20 cellular contexts compared by ENCODE assay signal in the genomic region with DNA sequence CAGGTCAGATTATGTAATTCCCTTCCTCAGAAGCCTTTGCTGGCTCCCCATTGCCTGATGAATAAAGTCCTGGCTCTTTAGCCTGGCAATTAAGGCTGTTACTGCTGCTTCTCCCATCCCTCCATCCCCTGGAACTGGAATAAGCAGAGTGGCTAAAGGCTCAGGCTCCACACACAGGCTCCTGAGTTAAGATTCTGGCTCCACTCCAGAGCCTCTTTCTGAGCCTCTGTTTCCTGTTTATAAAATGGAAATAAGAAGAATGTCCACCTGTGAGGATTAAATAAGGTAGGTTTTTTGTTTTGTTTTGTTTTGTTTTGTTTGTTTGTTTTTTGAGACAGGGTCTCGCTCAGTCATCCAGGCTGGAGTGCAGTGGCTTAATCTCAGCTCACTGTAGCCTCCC. TPM values are rescaled to one million over a fixed set of nuclear protein-coding genes. Genes with fewer than 3 reads are reported as not detected.
DNase-seq lines count a peak whose midpoint lies in the region; ATAC-seq and TF ChIP-seq lines count a peak whose summit lies in the region.
"Had no signal": no experiment of that assay in that cellular context is flagged by ENCODE, and none has a peak within 500 bp of the region (broad histone marks: within the 10 kb centered on the region; RNA-seq: fewer than 3 reads in every experiment).

No MANE protein-coding gene starts in this region.

- H3K36me3 ChIP-seq in lower lobe of right lung = no peaks in the 10 kb centered on the region

- H3K27ac Mint-ChIP-seq in T-helper 2 cell treated with Interferon-gamma antibody and Interleukin-4, amounts not matched to agents 5 μg/mL and 100 μg/mL, for 36 hours = peak overlapping the region; percentile 56
- H3K27ac Mint-ChIP-seq in CD14-positive monocyte (peak overlapping the region in 6 of 7 donors; percentile 13 to 96 (median 56)), activated B cell treated with CpG ODN at 0.5 μM for 24 hours (peak overlapping the region; percentile 12)

- peaks cover 65% of the 10 kb centered on the region for H3K4me1 Mint-ChIP-seq in T-helper 2 cell treated with Interferon-gamma antibody and Interleukin-4, amounts not matched to agents 5 μg/mL and 100 μg/mL, for 36 hours (ENCODE audit: low read depth)
- peaks cover 92% of the 10 kb centered on the region for H3K4me1 Mint-ChIP-seq in CD14-positive monocyte
- H3K4me1 Mint-ChIP-seq in activated B cell treated with CpG ODN at 0.5 μM for 24 hours = peaks cover 71% of the 10 kb centered on the region

- H3K27me3 Mint-ChIP-seq in T-helper 2 cell treated with Interferon-gamma antibody and Interleukin-4, amounts not matched to agents 5 μg/mL and 100 μg/mL, for 36 hours (ENCODE audit: low read depth) = no peaks in the 10 kb centered on the region
- H3K27me3 Mint-ChIP-seq in CD14-positive monocyte (ENCODE audit: low read depth in 3 of 3) (peaks cover 0 to 1% (median 0%) of the 10 kb centered on the region in 3 donors), activated B cell treated with CpG ODN at 0.5 μM for 24 hours (no peaks in the 10 kb centered on the region)

- peaks cover 58% of the 10 kb centered on the region for H3K4me1 ChIP-seq in lower lobe of right lung

- ATAC-seq in activated B cell treated with CpG ODN at 0.5 μM for 24 hours (ENCODE audit: low read depth) (no peak), lower lobe of right lung (no peak), HG02840 (IDR thresholded peaks at IDR 0.05; ENCODE audit: low FRiP score, unreplicated experiment) (no peak), HG03442 (IDR thresholded peaks at IDR 0.05; ENCODE audit: unreplicated experiment) (no peak)
- ATAC-seq: left lobe of liver had no signal

- peak overlapping the region; percentile 26 for H3K27ac ChIP-seq in lower lobe of right lung
- H3K27ac ChIP-seq: GM23248 had no signal

- no peak for DNase-seq in T-helper 2 cell treated with Interferon-gamma antibody and Interleukin-4, amounts not matched to agents 5 μg/mL and 100 μg/mL, for 36 hours (ENCODE audit: low spot score)
- DNase-seq in T-helper 2 cell = no peak
- no peak for DNase-seq in CD14-positive monocyte (ENCODE audit: low spot score)
- no peak for DNase-seq in activated B cell treated with CpG ODN at 0.5 μM for 24 hours
- DNase-seq in lower lobe of right lung = no peak
- no peak for DNase-seq in GF-D8 (lab: John Stamatoyannopoulos, UW)
- DNase-seq: aorta; glutamatergic neuron; GM23248; KBM-7; MV-4-11; NCI-H1930; NCI-H510A treated with DMSO at 0.1 percent for 48 hours; occipital lobe; stimulated activated CD4-positive, alpha-beta T cell treated with anti-CD3 and anti-CD28 coated beads, Interleukin-12 subunit alpha, Interleukin-12 subunit beta, amount 100 ng/mL, for 4 hours; stimulated activated CD8-positive, alpha-beta memory T cell treated with anti-CD3 and anti-CD28 coated beads, Interleukin-4, amount 100 ng/mL, for 48 hours; SW 1271 had no signal

- no peaks in the 10 kb centered on the region for H3K9me3 Mint-ChIP-seq in T-helper 2 cell treated with Interferon-gamma antibody and Interleukin-4, amounts not matched to agents 5 μg/mL and 100 μg/mL, for 36 hours
- H3K9me3 Mint-ChIP-seq in CD14-positive monocyte = peaks cover 0 to 2% (median 0%) of the 10 kb centered on the region in 7 donors
- H3K9me3 Mint-ChIP-seq in activated B cell treated with CpG ODN at 0.5 μM for 24 hours = no peaks in the 10 kb centered on the region

- CTCF ChIA-PET in activated B cell treated with CpG ODN at 0.5 μM for 24 hours (lab: Charles Lee) = no interaction called here

- H3K4me3 Mint-ChIP-seq in T-helper 2 cell treated with Interferon-gamma antibody and Interleukin-4, amounts not matched to agents 5 μg/mL and 100 μg/mL, for 36 hours = no peak overlapping the region
- no peak overlapping the region for H3K4me3 Mint-ChIP-seq in CD14-positive monocyte
- H3K4me3 Mint-ChIP-seq in activated B cell treated with CpG ODN at 0.5 μM for 24 hours = no peak overlapping the region

- H3K9me3 ChIP-seq in lower lobe of right lung = peaks cover 10% of the 10 kb centered on the region

- TF ChIP-seq CTCF in CD14-positive monocyte (IDR thresholded peaks at IDR 0.05) (no peak), activated B cell treated with CpG ODN at 0.5 μM for 24 hours (IDR thresholded peaks at IDR 0.05) (no peak), lower lobe of right lung (IDR thresholded peaks at IDR 0.05) (no peak)

- H3K36me3 Mint-ChIP-seq in T-helper 2 cell treated with Interferon-gamma antibody and Interleukin-4, amounts not matched to agents 5 μg/mL and 100 μg/mL, for 36 hours (ENCODE audit: low read depth) = peaks cover 1% of the 10 kb centered on the region
- H3K36me3 Mint-ChIP-seq in CD14-positive monocyte = peaks cover 0 to 3% of the 10 kb centered on the region in 2 donors
- peaks cover 2% of the 10 kb centered on the region for H3K36me3 Mint-ChIP-seq in activated B cell treated with CpG ODN at 0.5 μM for 24 hours (ENCODE audit: low read depth)

- POLR2A ChIA-PET in activated B cell treated with CpG ODN at 0.5 μM for 24 hours (lab: Charles Lee) = interaction anchor here (0.6 to 13.0 kb wide), 4 partner anchors 18 to 64 kb away, joined by 4 to 344 read pairs (median 24); a partner anchor contains a TSS

- H3K4me3 ChIP-seq in lower lobe of right lung = no peak overlapping the region
- H3K4me3 ChIP-seq: GM23248 had no signal

- intact Hi-C loops in CD14-positive monocyte (cut with micrococcal nuclease) = no loop called here
- intact Hi-C loops in activated B cell treated with CpG ODN at 0.5 μM for 24 hours (cut with micrococcal nuclease) = no loop called here
- intact Hi-C loops in lower lobe of right lung (cut with DNase I) = loop anchor here (10.0 kb wide), 1 partner anchor 48 kb away; a partner anchor contains a TSS

- no peaks in the 10 kb centered on the region for H3K27me3 ChIP-seq in lower lobe of right lung (ENCODE audit: low read depth)

RNA-seq across cellular contexts. Expression of a gene that starts 50.0 kb away (rescaled TPM):
- 10 to 100 TPM; 84.4 to 88.3 TPM for polyA plus RNA-seq in CD14-positive monocyte
- total RNA-seq in activated B cell treated with CpG ODN at 0.5 μM for 24 hours = 56.7 and 62.1 TPM in 2 replicates
- 136 TPM for total RNA-seq in lower lobe of right lung
